In the genomic region with DNA sequence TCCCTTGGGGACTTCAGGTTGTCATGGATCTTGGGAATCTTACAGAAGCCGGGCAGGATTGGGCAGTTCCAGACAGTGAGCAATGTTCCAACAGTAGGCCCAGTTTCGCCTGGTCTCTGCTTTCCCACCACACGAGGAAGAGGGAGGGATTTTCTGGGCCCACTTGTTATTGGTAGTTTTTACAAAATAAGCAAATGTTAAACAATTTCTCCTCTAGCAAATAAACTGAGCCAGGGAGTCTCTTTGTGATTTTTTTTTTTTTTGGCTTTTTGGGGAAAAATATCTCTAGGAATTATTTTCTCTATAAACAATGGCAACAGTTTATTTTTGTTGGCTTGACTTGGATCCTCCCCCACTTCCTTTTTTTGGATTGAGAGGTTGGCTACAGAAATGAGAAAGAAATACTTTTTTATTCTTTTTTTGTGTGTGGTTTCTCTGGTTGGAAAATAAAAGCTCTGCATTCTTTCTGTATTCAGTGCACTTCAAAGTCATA, we compare ENCODE assay signal across 15 cellular contexts. TPM values are rescaled to one million over a fixed set of nuclear protein-coding genes. Genes with fewer than 3 reads are reported as not detected.
DNase-seq lines count a peak whose midpoint lies in the region; ATAC-seq, FAIRE-seq and TF ChIP-seq lines count a peak whose summit lies in the region.
"Had no signal": no experiment of that assay in that cellular context is flagged by ENCODE, and none has a peak within 500 bp of the region (broad histone marks: within the 10 kb centered on the region; RNA-seq: fewer than 3 reads in every experiment).

No MANE protein-coding gene starts in this region.

- peak overlapping the region in 5 of 10 donors; percentile 24 to 48 (median 38) for H3K27ac ChIP-seq in heart right ventricle
- no peak overlapping the region for H3K27ac ChIP-seq in GM12878 (ENCODE audit: control insufficient read depth, insufficient read depth)
- peak overlapping the region in 1 of 2 donors; percentile 58 for H3K27ac ChIP-seq in aorta (ENCODE audit: low read depth in 1 of 2, low read length in 2 of 2)
- H3K27ac ChIP-seq: A549, testis had no signal

- ATAC-seq in heart right ventricle (peak in 5 of 8 donors; percentile 38 to 76 (median 57)), Right ventricle myocardium superior (ENCODE audit: poor library complexity) (no peak), GM12878 (no peak), aorta (ENCODE audit: low FRiP score) (peak; percentile 61)
- ATAC-seq: A549 had no signal

- WGBS in heart right ventricle, 2 donors: 42 to 45% methylated on average over 3 of the region's 3 CpGs
- WGBS in GM12878 (ENCODE audit: insufficient coverage, insufficient replicate concordance, low lambda C conversion rate, missing lambda C conversion rate): 41% methylated on average over 3 of the region's 3 CpGs
- 0 to 9% methylated on average over 3 of the region's 3 CpGs for WGBS in aorta, 2 donors

- TF ChIP-seq POLR2A in GM12878 (IDR thresholded peaks at IDR 0.05; ENCODE audit: low read depth, low read length): no peak

- CTCF ChIA-PET in GM12878 (lab: Yijun Ruan, JAX): interaction anchor here (0.6 kb wide), 1 partner anchor 1799 kb away, joined by 4 read pairs; no protein-coding TSS in a partner anchor

- SMC1A ChIA-PET in GM12878 (lab: Charles Lee; ENCODE audit: uncharacterized antibody, unreplicated experiment): interaction anchor here (1.0 kb wide), 1 partner anchor 25 kb away, joined by 3 read pairs; no protein-coding TSS in a partner anchor

- no peak for TF ChIP-seq EP300 in GM12878 (IDR thresholded peaks at IDR 0.05; ENCODE audit: borderline replicate concordance in 1 of 2, control insufficient read depth in 1 of 2, low read depth in 2 of 2, low read length in 2 of 2)

- H3K4me1 ChIP-seq in heart right ventricle (peaks cover 0 to 28% (median 13%) of the 10 kb centered on the region in 9 donors), GM12878 (ENCODE audit: control insufficient read depth, insufficient read depth, low read length) (no peaks in the 10 kb centered on the region), aorta (ENCODE audit: control insufficient read depth in 1 of 2, insufficient read depth in 2 of 2, low read length in 2 of 2) (no peaks in the 10 kb centered on the region)
- H3K4me1 ChIP-seq: A549, testis had no signal

- no peaks in the 10 kb centered on the region for H3K36me3 ChIP-seq in heart right ventricle
- no peaks in the 10 kb centered on the region for H3K36me3 ChIP-seq in GM12878 (ENCODE audit: control insufficient read depth in 2 of 2, insufficient read depth in 2 of 2, low read length in 1 of 2)
- no peaks in the 10 kb centered on the region for H3K36me3 ChIP-seq in aorta (ENCODE audit: control insufficient read depth in 1 of 2, insufficient read depth in 2 of 2, low read length in 1 of 2)

- H3K4me3 ChIP-seq in heart right ventricle (no peak overlapping the region), GM12878 (no peak overlapping the region), aorta (ENCODE audit: low read length in 2 of 2) (no peak overlapping the region)
- H3K4me3 ChIP-seq: A549, testis had no signal

- no peak overlapping the region for H2AFZ ChIP-seq in GM12878 (ENCODE audit: control insufficient read depth, low read depth, low read length)

- H3K79me2 ChIP-seq in GM12878 (ENCODE audit: control insufficient read depth, insufficient read depth, low read length): no peaks in the 10 kb centered on the region

- BruUV-seq in GM12878 (replicated peaks; lab: Mats Ljungman, UMichigan): no TSS peak

- H3K9me3 ChIP-seq in heart right ventricle: no peaks in the 10 kb centered on the region
- H3K9me3 ChIP-seq in GM12878 (replicated peaks; ENCODE audit: control insufficient read depth, insufficient read depth, low read length): no peaks in the 10 kb centered on the region
- no peaks in the 10 kb centered on the region for H3K9me3 ChIP-seq in aorta (ENCODE audit: control insufficient read depth, low read length)
- H3K9me3 ChIP-seq: A549, testis had no signal

- FAIRE-seq in GM12878 (lab: Jason Lieb, UNC): no peak
- FAIRE-seq: A549, TTC549 had no signal

- no peak for TF ChIP-seq RAD21 in GM12878 (IDR thresholded peaks at IDR 0.05; ENCODE audit: insufficient read depth, low read depth, low read length)

- no peak overlapping the region for H3K4me2 ChIP-seq in GM12878 (ENCODE audit: control insufficient read depth, insufficient read depth)
- H3K4me2 ChIP-seq: A549 had no signal

- peak in 1 of 2 donors; percentile 27 for DNase-seq in heart right ventricle
- DNase-seq in Right ventricle myocardium superior: no peak
- DNase-seq in GM12878 (ENCODE audit: low read depth, low spot score): no peak
- DNase-seq in iris pigment epithelial cell (ENCODE audit: low read depth): peak; percentile 43
- DNase-seq in aorta: no peak
- no peak for DNase-seq in NCI-H345 (lab: John Stamatoyannopoulos, UW)
- no peak for DNase-seq in NCI-H128 (lab: John Stamatoyannopoulos, UW; ENCODE audit: unreplicated experiment)
- no peak for DNase-seq in NCI-H748 treated with DMSO at 0.1 percent for 48 hours (lab: John Stamatoyannopoulos, UW)
- DNase-seq: DMS153; NCI-H1930; nephron progenitor cell; stimulated activated CD4-positive, alpha-beta T cell treated with anti-CD3 and anti-CD28 coated beads, Interleukin-12 subunit alpha, Interleukin-12 subunit beta, amount 100 ng/mL, for 4 hours; testis had no signal

- intact Hi-C loops in heart right ventricle (cut with DNase I): no loop called here
- intact Hi-C loops in Right ventricle myocardium superior (cut with DNase I): no loop called here
- intact Hi-C loops in GM12878 (cut with micrococcal nuclease; ENCODE audit: unreplicated experiment): no loop called here
- intact Hi-C loops in aorta (cut with DNase I): no loop called here

- RAD21 ChIA-PET in GM12878 (lab: Charles Lee; ENCODE audit: unreplicated experiment): no interaction called here

- no peak for TF ChIP-seq CTCF in heart right ventricle (IDR thresholded peaks at IDR 0.05)
- no peak for TF ChIP-seq CTCF in GM12878 (IDR thresholded peaks at IDR 0.05 in 2 of 3, conservative IDR thresholded peaks at IDR 0.05 in 1 of 3; ENCODE audit: control insufficient read depth in 2 of 3, extremely low read depth in 1 of 3, insufficient read depth in 1 of 3, low read depth in 3 of 3, low read length in 3 of 3)

- H4K20me1 ChIP-seq in GM12878 (ENCODE audit: control insufficient read depth, insufficient read depth): no peaks in the 10 kb centered on the region

- no peak overlapping the region for H3K9ac ChIP-seq in GM12878 (ENCODE audit: control insufficient read depth, insufficient read depth, low read length)

- H3K27me3 ChIP-seq in heart right ventricle (no peaks in the 10 kb centered on the region), GM12878 (replicated peaks in 1 of 2; ENCODE audit: control insufficient read depth in 2 of 2, insufficient read depth in 2 of 2, low read length in 1 of 2) (no peaks in the 10 kb centered on the region), aorta (ENCODE audit: control insufficient read depth in 1 of 2, insufficient read depth in 2 of 2, low read length in 1 of 2) (no peaks in the 10 kb centered on the region)
- H3K27me3 ChIP-seq: testis had no signal

- in situ Hi-C loops in GM12878 (cut with MboI): no loop called here

- POLR2A ChIA-PET in GM12878 (lab: Charles Lee): no interaction called here

TF ChIP-seq in GM12878, 131 proteins besides CTCF, POLR2A, EP300 and RAD21:
- no peak for TF ChIP-seq RCOR1 (conservative IDR thresholded peaks at IDR 0.05; ENCODE audit: low read depth, low read length)
- no peak for TF ChIP-seq CBFB (IDR thresholded peaks at IDR 0.05; ENCODE audit: low read depth)
- TF ChIP-seq SPI1 (IDR thresholded peaks at IDR 0.05; ENCODE audit: borderline replicate concordance, insufficient read depth, low read depth, low read length): peak; percentile 34; the same call in 1 of the 2 replicates
- peak; percentile 44; the same call in 1 of the 2 replicates for TF ChIP-seq NFIC (IDR thresholded peaks at IDR 0.05; ENCODE audit: low read depth, low read length)

RNA-seq across cellular contexts. Expression of gene CLYBL, which starts 15.9 kb away (rescaled TPM):
- 10 to 100 TPM; 23.0 to 38.9 (median 27.9) TPM for total RNA-seq in heart right ventricle
- 10 to 100 TPM in 1 of 2 donors, 1 to 10 TPM in 1; 9.7 to 14.6 TPM for polyA plus RNA-seq in heart right ventricle
- total RNA-seq in Right ventricle myocardium superior: 28.8 TPM
- total RNA-seq in GM12878 (2013; cell fraction: nucleolus; rRNA removed): 7.6 and 14.3 TPM in 2 replicates
- 4.5 and 5.7 TPM in 2 replicates for total RNA-seq in GM12878 (2014; rRNA removed)
- 6.4 and 8.3 TPM in 2 replicates for total RNA-seq in GM12878 (2014; rRNA removed; fragmentation: Illumina TruSeq; extraction: Trizol)
- total RNA-seq in GM12878 (2021): 4.7 and 8.7 TPM in 2 replicates
- polyA plus RNA-seq in GM12878 (2011; ENCODE audit: low read depth): 7.0 TPM
- polyA plus RNA-seq in GM12878 (2011; rRNA removed): 11.4 and 14.7 TPM in 2 replicates
- polyA plus RNA-seq in GM12878 (2011; cell fraction: cytosol; rRNA removed): 5.6 and 6.0 TPM in 2 replicates
- 10.9 and 17.0 TPM in 2 replicates for polyA plus RNA-seq in GM12878 (2011; cell fraction: nucleus; rRNA removed)
- polyA plus RNA-seq in GM12878 (2012): 9.9 and 10.2 TPM in 2 replicates
- 8.2 and 10.7 TPM in 2 replicates for polyA plus RNA-seq in GM12878 (2014; fragmentation: Illumina TruSeq; extraction: Trizol)
- 1 to 10 TPM; 3.8 to 5.8 TPM for polyA plus RNA-seq in GM12878 (2014; fragmentation: Nextera tagmentation; extraction: Ambion mirVana)
- polyA plus RNA-seq in GM12878 (2014; rRNA removed): 5.0 and 9.8 TPM in 2 replicates
- 1 to 10 TPM; 5.3 to 7.1 TPM for polyA plus RNA-seq in GM12878 (2016; fragmentation: Nextera tagmentation; extraction: Ambion mirVana)
- 3.7 and 6.9 TPM in 2 replicates for polyA minus RNA-seq in GM12878 (2011; rRNA and poly(A)+ RNA removed)
- polyA minus RNA-seq in GM12878 (2011; cell fraction: cytosol; rRNA and poly(A)+ RNA removed): 2.3 TPM in 1 of 2 replicates, not detected in the other
- polyA minus RNA-seq in GM12878 (2011; cell fraction: nucleus; rRNA and poly(A)+ RNA removed): 6.1 and 7.0 TPM in 2 replicates
- total RNA-seq in aorta: 1 to 10 TPM; 7.7 to 8.3 TPM
- 10 to 100 TPM in 1 of 2 donors, 1 to 10 TPM in 1; 8.2 to 34.9 TPM for polyA plus RNA-seq in aorta

Comparison
In these comparisons a context has a peak if more than half of its experiments do, and no peak if none do; other contexts are left out.
1. ATAC-seq: peak in heart right ventricle (5 of 8) and aorta (single experiment); none in Right ventricle myocardium superior (single experiment) and GM12878 (single experiment).